Comparison of ENCODE assay signal across 23 cellular contexts in genomic region chr1:164905891-164906290, GRCh38.
DNase-seq lines count a peak whose midpoint lies in the region; ATAC-seq and TF ChIP-seq lines count a peak whose summit lies in the region.
"Had no signal": no experiment of that assay in that cellular context is flagged by ENCODE, and none has a peak within 500 bp of the region (broad histone marks: within the 10 kb centered on the region; RNA-seq: fewer than 3 reads in every experiment).

No MANE protein-coding gene starts in this region.

- intact Hi-C loops in left lung (cut with DNase I) (no loop called here), upper lobe of right lung (cut with DNase I) (no loop called here)

- H3K27ac ChIP-seq in left lung (no peak overlapping the region), upper lobe of right lung (no peak overlapping the region)
- H3K27ac ChIP-seq: 22Rv1, A549, BLaER1 had no signal

- no peaks in the 10 kb centered on the region for H3K27me3 ChIP-seq in left lung
- H3K27me3 ChIP-seq in upper lobe of right lung, result no peaks in the 10 kb centered on the region
- H3K27me3 ChIP-seq: BE2C, BLaER1 had no signal

- no peaks in the 10 kb centered on the region for H3K36me3 ChIP-seq in left lung
- no peaks in the 10 kb centered on the region for H3K36me3 ChIP-seq in upper lobe of right lung
- H3K36me3 ChIP-seq: BE2C, BLaER1 had no signal

- H3K4me3 ChIP-seq in left lung, result no peak overlapping the region
- no peak overlapping the region for H3K4me3 ChIP-seq in upper lobe of right lung
- H3K4me3 ChIP-seq: A549, BLaER1, GM12878 had no signal

- H3K4me1 ChIP-seq in left lung (no peaks in the 10 kb centered on the region), upper lobe of right lung (no peaks in the 10 kb centered on the region)
- H3K4me1 ChIP-seq: A549, BE2C, BLaER1 had no signal

- ATAC-seq in left lung, result peak; percentile 91
- ATAC-seq in upper lobe of right lung, result peak; percentile 62
- ATAC-seq: A549, GM12878 had no signal

- H3K9me3 ChIP-seq in left lung (no peaks in the 10 kb centered on the region), upper lobe of right lung (no peaks in the 10 kb centered on the region)
- H3K9me3 ChIP-seq: A549, BE2C, BLaER1 had no signal

- DNase-seq in DMS53 (lab: John Stamatoyannopoulos, UW) (peak; percentile 11), DMS53 treated with DMSO at 0.1 percent for 48 hours (lab: John Stamatoyannopoulos, UW; ENCODE audit: unreplicated experiment) (no peak), DMS79 (lab: John Stamatoyannopoulos, UW) (peak; percentile 31), left lung (no peak), upper lobe of right lung (no peak), LoVo (ENCODE audit: low spot score) (no peak), NCI-H1048 (lab: John Stamatoyannopoulos, UW) (no peak)
- DNase-seq: ACHN; BE2C; C1 segment of cervical spinal cord; CD4-positive, alpha-beta memory T cell; CD4-positive, CD25-positive, alpha-beta regulatory T cell; CD8-positive, alpha-beta memory T cell; COR-L47; DMS 273 treated with DMSO at 0.1 percent for 48 hours; DMS153; DND-41; EL; GDM1 had no signal

- TF ChIP-seq CTCF in left lung (IDR thresholded peaks at IDR 0.05), result no peak
- TF ChIP-seq CTCF in upper lobe of right lung (IDR thresholded peaks at IDR 0.05), result no peak

Comparison
In these comparisons a context has a peak if more than half of its experiments do, and no peak if none do; other contexts are left out.
1. DNase-seq: peak in DMS53 (single experiment) and DMS79 (single experiment); none in DMS53 treated with DMSO at 0.1 percent for 48 hours (single experiment), left lung (0 of 2), upper lobe of right lung (single experiment), LoVo (single experiment) and NCI-H1048 (single experiment).